ENCODE assay signal across 17 cellular contexts in genomic region chr7:38229386-38229785, GRCh38. TPM values are rescaled to one million over a fixed set of nuclear protein-coding genes. Genes with fewer than 3 reads are reported as not detected.
DNase-seq lines count a peak whose midpoint lies in the region; ATAC-seq and TF ChIP-seq lines count a peak whose summit lies in the region.
"Had no signal": no experiment of that assay in that cellular context is flagged by ENCODE, and none has a peak within 500 bp of the region (broad histone marks: within the 10 kb centered on the region; RNA-seq: fewer than 3 reads in every experiment).

No MANE protein-coding gene starts in this region.

- H3K27ac ChIP-seq in fibroblast of lung (ENCODE audit: insufficient read depth, low read length) (no peak overlapping the region), WERI-Rb-1 (no peak overlapping the region)
- H3K27ac ChIP-seq: ascending aorta, ovary, upper lobe of right lung had no signal

- no peak overlapping the region for H3K9ac ChIP-seq in fibroblast of lung (ENCODE audit: insufficient read depth, low read length)

- no peak overlapping the region for H2AFZ ChIP-seq in fibroblast of lung (ENCODE audit: low read length)

- H3K36me3 Mint-ChIP-seq in activated T-cell treated with anti-CD3 and anti-CD28 coated beads, Interleukin-2, amount 50 U/mL, for 72 hours (ENCODE audit: insufficient read depth in 2 of 2): peaks cover 2 to 12% of the 10 kb centered on the region in 2 donors

- no peak overlapping the region for H3K4me2 ChIP-seq in fibroblast of lung (ENCODE audit: extremely low read depth, insufficient read depth, low read length)

- DNase-seq in activated T-cell treated with anti-CD3 and anti-CD28 coated beads, Interleukin-2, amount 50 U/mL, for 72 hours: no peak
- DNase-seq in activated T-cell treated with anti-CD3 and anti-CD28 coated beads for 4 hours (no peak), RPMI7951 (ENCODE audit: low read depth) (peak; percentile 78), fibroblast of lung (ENCODE audit: low read depth in 2 of 2) (peak; percentile 65 to 89), stromal cell of bone marrow (ENCODE audit: low read depth) (peak; percentile 54), lower leg skin (ENCODE audit: low spot score in 2 of 2) (no peak), mesenteric fat pad (ENCODE audit: low spot score) (no peak), WERI-Rb-1 (no peak)
- DNase-seq: activated B cell treated with CpG ODN at 0.5 μM for 24 hours; activated T-cell treated with anti-CD3 and anti-CD28 coated beads, Interleukin-2, amount 50 U/mL, for 24 hours; hypothalamus; NCI-H1694; ovary; SIG-M5; stimulated activated CD4-positive, alpha-beta T cell treated with anti-CD3 and anti-CD28 coated beads, Interleukin-15, amount 100 ng/mL, for 24 hours; upper lobe of right lung had no signal

- H3K36me3 ChIP-seq in fibroblast of lung (ENCODE audit: control insufficient read depth, insufficient read depth, low read length) (peaks cover 3% of the 10 kb centered on the region), WERI-Rb-1 (peaks cover 20% of the 10 kb centered on the region)
- H3K36me3 ChIP-seq: ovary had no signal

- H3K4me3 ChIP-seq in fibroblast of lung (replicated peaks in 1 of 4; ENCODE audit: control extremely low read depth in 1 of 4, insufficient read depth in 1 of 4, low read depth in 3 of 4, low read length in 4 of 4) (no peak overlapping the region), lower leg skin (ENCODE audit: low read depth, poor library complexity, severe bottlenecking) (no peak overlapping the region), WERI-Rb-1 (ENCODE audit: low read depth, low read length) (no peak overlapping the region)
- H3K4me3 ChIP-seq: ascending aorta, ovary, upper lobe of right lung had no signal

- H3K4me3 Mint-ChIP-seq in activated T-cell treated with anti-CD3 and anti-CD28 coated beads, Interleukin-2, amount 50 U/mL, for 72 hours: peak overlapping the region in 1 of 2 donors; percentile 39
- H3K4me3 Mint-ChIP-seq: activated B cell treated with CpG ODN at 0.5 μM for 24 hours; activated T-cell treated with anti-CD3 and anti-CD28 coated beads, Interleukin-2, amount 50 U/mL, for 24 hours had no signal

- ATAC-seq in activated T-cell treated with anti-CD3 and anti-CD28 coated beads, Interleukin-2, amount 50 U/mL, for 72 hours (replicated peaks in 1 of 2): no peak
- ATAC-seq: upper lobe of right lung had no signal

- no peaks in the 10 kb centered on the region for H3K79me2 ChIP-seq in fibroblast of lung (ENCODE audit: control insufficient read depth, insufficient read depth, low read length)

- intact Hi-C loops in lower leg skin (cut with DNase I; ENCODE audit: low total_unique reads): no loop called here

- no peaks in the 10 kb centered on the region for H3K9me3 ChIP-seq in fibroblast of lung (ENCODE audit: control insufficient read depth, insufficient read depth, low read depth, low read length)
- no peaks in the 10 kb centered on the region for H3K9me3 ChIP-seq in WERI-Rb-1 (ENCODE audit: severe bottlenecking)
- H3K9me3 ChIP-seq: ascending aorta, ovary, upper lobe of right lung had no signal

- H3K27me3 Mint-ChIP-seq in activated T-cell treated with anti-CD3 and anti-CD28 coated beads, Interleukin-2, amount 50 U/mL, for 72 hours (ENCODE audit: low read depth): no peaks in the 10 kb centered on the region
- H3K27me3 Mint-ChIP-seq: activated B cell treated with CpG ODN at 0.5 μM for 24 hours; activated T-cell treated with anti-CD3 and anti-CD28 coated beads, Interleukin-2, amount 50 U/mL, for 24 hours had no signal

- TF ChIP-seq CTCF in fibroblast of lung (conservative IDR thresholded peaks at IDR 0.05 in 1 of 2, IDR thresholded peaks at IDR 0.05 in 1 of 2; ENCODE audit: low read depth in 1 of 2, low read length in 2 of 2) (no peak), lower leg skin (IDR thresholded peaks at IDR 0.05) (no peak), WERI-Rb-1 (IDR thresholded peaks at IDR 0.05; ENCODE audit: low read depth, low read length) (no peak)

- no peaks in the 10 kb centered on the region for H3K9me3 Mint-ChIP-seq in activated T-cell treated with anti-CD3 and anti-CD28 coated beads, Interleukin-2, amount 50 U/mL, for 72 hours
- H3K9me3 Mint-ChIP-seq: activated B cell treated with CpG ODN at 0.5 μM for 24 hours; activated T-cell treated with anti-CD3 and anti-CD28 coated beads, Interleukin-2, amount 50 U/mL, for 24 hours had no signal

- TF ChIP-seq POLR2A in lower leg skin (IDR thresholded peaks at IDR 0.05): no peak

- H3K4me1 Mint-ChIP-seq in activated T-cell treated with anti-CD3 and anti-CD28 coated beads, Interleukin-2, amount 50 U/mL, for 72 hours (ENCODE audit: low read depth): peaks cover 33% of the 10 kb centered on the region

- H4K20me1 ChIP-seq in fibroblast of lung (ENCODE audit: control insufficient read depth, extremely low read depth, insufficient read depth, low read length): no peaks in the 10 kb centered on the region

- no peaks in the 10 kb centered on the region for H3K4me1 ChIP-seq in fibroblast of lung (ENCODE audit: control insufficient read depth, extremely low read depth, insufficient read depth, low read length)
- H3K4me1 ChIP-seq: ascending aorta, upper lobe of right lung had no signal

- H3K27me3 ChIP-seq in fibroblast of lung (ENCODE audit: control insufficient read depth, insufficient read depth, low read length): no peaks in the 10 kb centered on the region
- no peaks in the 10 kb centered on the region for H3K27me3 ChIP-seq in WERI-Rb-1 (ENCODE audit: insufficient read depth, low read depth, severe bottlenecking)
- H3K27me3 ChIP-seq: ascending aorta, ovary, upper lobe of right lung had no signal

- H3K27ac Mint-ChIP-seq in activated T-cell treated with anti-CD3 and anti-CD28 coated beads, Interleukin-2, amount 50 U/mL, for 72 hours: peak overlapping the region; percentile 82
- H3K27ac Mint-ChIP-seq: activated B cell treated with CpG ODN at 0.5 μM for 24 hours; activated T-cell treated with anti-CD3 and anti-CD28 coated beads, Interleukin-2, amount 50 U/mL, for 24 hours had no signal

- WGBS in lower leg skin, 2 donors: 91 to 92% methylated on average over 6 of the region's 6 CpGs

RNA-seq across cellular contexts. Expression of gene STARD3NL, which starts 51.3 kb away (rescaled TPM):
- total RNA-seq in activated T-cell treated with anti-CD3 and anti-CD28 coated beads, Interleukin-2, amount 50 U/mL, for 72 hours: 10 to 100 TPM; 25.8 to 26.7 TPM
- total RNA-seq in RPMI7951 (2014; rRNA removed; shearing (Covaris generic)): 182 and 189 TPM in 2 replicates
- total RNA-seq in fibroblast of lung: 91.9 and 105 TPM in 2 replicates
- polyA plus RNA-seq in fibroblast of lung: 71.9 and 73.6 TPM in 2 replicates
- polyA plus RNA-seq in fibroblast of lung (2012): 41.2 and 50.7 TPM in 2 replicates
- 9.1 and 24.6 TPM in 2 replicates for polyA minus RNA-seq in fibroblast of lung (ENCODE audit: low replicate concordance)
- 10 to 100 TPM in 1 of 4 donors, 1 to 10 TPM in 3; 7.0 to 11.9 (median 8.6) TPM for total RNA-seq in lower leg skin
- total RNA-seq in mesenteric fat pad: 37.1 TPM

Comparison
In these comparisons a context has a peak if more than half of its experiments do, and no peak if none do; other contexts are left out.
1. DNase-seq: peak in RPMI7951 (single experiment), fibroblast of lung (2 of 2) and stromal cell of bone marrow (single experiment); none in activated T-cell treated with anti-CD3 and anti-CD28 coated beads, Interleukin-2, amount 50 U/mL, for 72 hours (0 of 2), activated T-cell treated with anti-CD3 and anti-CD28 coated beads for 4 hours (single experiment), lower leg skin (0 of 2), mesenteric fat pad (single experiment) and WERI-Rb-1 (single experiment).